ENCODE assay signal across 8 cellular contexts in the genomic region with DNA sequence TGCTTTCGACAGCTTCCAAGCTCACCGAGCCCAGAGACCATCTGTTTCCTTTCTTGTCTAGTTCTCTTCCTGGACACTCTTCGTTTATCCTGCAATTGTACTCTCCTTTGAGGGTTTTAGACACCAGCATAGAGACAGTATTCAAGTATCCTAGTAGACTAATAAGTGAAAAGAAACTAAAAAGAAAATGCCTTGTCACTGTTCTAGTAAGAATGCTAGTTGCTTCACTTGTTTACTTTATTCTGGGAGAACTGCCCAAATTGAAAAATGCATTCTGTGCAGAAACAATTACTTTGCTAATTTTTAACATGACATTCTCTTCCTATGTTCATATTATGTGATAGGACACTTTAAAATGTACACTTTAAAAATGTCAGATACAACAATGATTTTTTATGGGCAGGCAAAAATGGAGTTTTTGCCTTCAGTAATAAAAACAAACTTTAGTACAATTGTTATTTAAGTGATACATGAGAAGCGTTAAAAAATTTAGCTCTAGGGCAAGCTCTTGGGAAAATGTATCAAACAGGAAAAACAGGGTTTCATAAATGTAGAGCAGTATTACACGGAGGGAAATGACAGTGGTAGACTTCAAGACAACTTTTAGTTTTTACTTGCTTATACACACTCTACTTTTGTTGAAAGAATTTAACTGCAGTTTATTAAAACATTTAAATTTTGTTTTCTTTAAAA. TPM values are rescaled to one million over a fixed set of nuclear protein-coding genes. Genes with fewer than 3 reads are reported as not detected.
DNase-seq lines count a peak whose midpoint lies in the region; ATAC-seq and TF ChIP-seq lines count a peak whose summit lies in the region.

No MANE protein-coding gene starts in this region.

- in situ Hi-C loops in G401 (cut with HindIII; ENCODE audit: low sequenced_read_pairs), result no loop called here

- intact Hi-C loops in heart right ventricle (cut with DNase I), result loop anchor here in 4 of 10 donors (10.0 kb wide), 2 partner anchors 348 to 518 kb away; no protein-coding TSS in a partner anchor

- WGBS in heart right ventricle, 2 donors, result 4 to 5% methylated on average over 5 of the region's 5 CpGs

- DNase-seq in G401 (ENCODE audit: low spot score) (peak; percentile 4), heart right ventricle (no peak), pulmonary artery endothelial cell (ENCODE audit: low read depth, low spot score) (peak; percentile 67), activated gamma-delta T cell treated with Interleukin-2 at 50 U/mL for 16 hours (no peak)
- DNase-seq in activated naive CD4-positive, alpha-beta T cell treated with anti-CD3 and anti-CD28 coated beads, Interleukin-2, amount 50 U/mL, for 72 hours (ENCODE audit: low spot score in 2 of 2), result no peak
- no peak for DNase-seq in central memory CD4-positive, alpha-beta T cell
- DNase-seq in activated CD8-positive, alpha-beta memory T cell treated with anti-CD3 and anti-CD28 coated beads, Interleukin-2, amount 50 U/mL, for 48 hours, result no peak

- no peaks in the 10 kb centered on the region for H3K36me3 ChIP-seq in heart right ventricle

- H3K27ac ChIP-seq in heart right ventricle, result peak overlapping the region; percentile 95 to 99 (median 97)

- H3K4me3 ChIP-seq in heart right ventricle, result peak overlapping the region; percentile 66 to 98 (median 86)

- no peaks in the 10 kb centered on the region for H3K27me3 ChIP-seq in heart right ventricle

- ATAC-seq in HG03342 (IDR thresholded peaks at IDR 0.05; ENCODE audit: unreplicated experiment) (peak; percentile 5), heart right ventricle (peak in 7 of 8 donors; percentile 1 to 47 (median 34))
- ATAC-seq in activated naive CD4-positive, alpha-beta T cell treated with anti-CD3 and anti-CD28 coated beads, Interleukin-2, amount 50 U/mL, for 72 hours, result no peak

- no peaks in the 10 kb centered on the region for H3K9me3 ChIP-seq in heart right ventricle

- TF ChIP-seq CTCF in heart right ventricle (IDR thresholded peaks at IDR 0.05), result no peak

- peaks cover 4 to 50% (median 43%) of the 10 kb centered on the region in 9 donors for H3K4me1 ChIP-seq in heart right ventricle

- peaks cover 12 to 25% of the 10 kb centered on the region in 2 donors for H3K36me3 Mint-ChIP-seq in activated naive CD4-positive, alpha-beta T cell treated with anti-CD3 and anti-CD28 coated beads, Interleukin-2, amount 50 U/mL, for 72 hours

- H3K9me3 Mint-ChIP-seq in activated naive CD4-positive, alpha-beta T cell treated with anti-CD3 and anti-CD28 coated beads, Interleukin-2, amount 50 U/mL, for 72 hours, result no peaks in the 10 kb centered on the region

- H3K27ac Mint-ChIP-seq in activated naive CD4-positive, alpha-beta T cell treated with anti-CD3 and anti-CD28 coated beads, Interleukin-2, amount 50 U/mL, for 72 hours, result peak overlapping the region; percentile 96 to 97

RNA-seq across cellular contexts. Expression of a gene that starts 1.3 kb away (rescaled TPM):
- total RNA-seq in G401 (2014; rRNA removed; shearing (Covaris generic)), result 1.4 and 5.0 TPM in 2 replicates
- 10 to 100 TPM; 14.3 to 21.6 TPM for total RNA-seq in activated naive CD4-positive, alpha-beta T cell treated with anti-CD3 and anti-CD28 coated beads, Interleukin-2, amount 50 U/mL, for 72 hours
- 10 to 100 TPM; 19.1 to 36.6 (median 27.7) TPM for total RNA-seq in heart right ventricle
- 1 to 10 TPM; 4.8 to 8.7 TPM for polyA plus RNA-seq in heart right ventricle
- total RNA-seq in pulmonary artery endothelial cell, result 19.0 and 19.9 TPM in 2 replicates

Comparison
In these comparisons a context has a peak if more than half of its experiments do, and no peak if none do; other contexts are left out.
1. DNase-seq: peak in G401 (single experiment) and pulmonary artery endothelial cell (single experiment); none in activated naive CD4-positive, alpha-beta T cell treated with anti-CD3 and anti-CD28 coated beads, Interleukin-2, amount 50 U/mL, for 72 hours (0 of 2), heart right ventricle (0 of 2), activated gamma-delta T cell treated with Interleukin-2 at 50 U/mL for 16 hours (single experiment), central memory CD4-positive, alpha-beta T cell (single experiment) and activated CD8-positive, alpha-beta memory T cell treated with anti-CD3 and anti-CD28 coated beads, Interleukin-2, amount 50 U/mL, for 48 hours (single experiment).
2. ATAC-seq: peak in HG03342 (single experiment) and heart right ventricle (7 of 8); none in activated naive CD4-positive, alpha-beta T cell treated with anti-CD3 and anti-CD28 coated beads, Interleukin-2, amount 50 U/mL, for 72 hours (0 of 2).